Comparison of ENCODE assay signal across 13 cellular contexts in the genomic region with DNA sequence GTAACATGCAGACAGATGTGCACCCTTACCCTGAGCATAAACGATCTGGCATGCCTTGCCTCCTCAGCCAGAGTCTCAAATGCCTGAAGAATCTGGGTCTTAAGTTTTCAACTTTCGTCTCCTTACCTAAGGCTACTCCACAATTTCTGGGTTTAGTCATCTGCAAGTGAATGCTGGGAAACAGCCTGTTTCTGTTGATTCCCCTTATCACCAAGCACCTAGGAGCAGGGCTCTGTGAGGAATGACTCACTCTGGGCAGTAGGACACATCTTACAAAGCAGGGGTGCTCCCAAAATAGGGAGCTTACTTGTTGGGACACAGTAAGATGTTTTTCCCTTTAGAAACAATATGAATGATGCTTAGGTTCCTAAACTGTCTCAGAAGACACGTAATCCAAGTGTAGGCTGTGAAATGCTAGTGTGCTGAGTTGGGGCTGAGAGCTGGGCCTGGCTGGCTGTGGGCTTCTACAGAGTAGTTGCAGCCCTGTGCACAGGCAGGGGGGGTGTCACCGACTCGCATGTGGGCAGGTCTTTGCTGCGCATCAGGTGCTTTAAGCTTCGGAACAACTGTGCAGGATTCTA. TPM values are rescaled to one million over a fixed set of nuclear protein-coding genes. Genes with fewer than 3 reads are reported as not detected.
DNase-seq lines count a peak whose midpoint lies in the region; ATAC-seq, FAIRE-seq and TF ChIP-seq lines count a peak whose summit lies in the region.
"Had no signal": no experiment of that assay in that cellular context is flagged by ENCODE, and none has a peak within 500 bp of the region (broad histone marks: within the 10 kb centered on the region; RNA-seq: fewer than 3 reads in every experiment).

No MANE protein-coding gene starts in this region.

- FAIRE-seq in H1 (lab: Jason Lieb, UNC): no peak

- H2BK12ac ChIP-seq in H1 (ENCODE audit: low read depth, low read length): no peak overlapping the region

- H3K36me3 ChIP-seq in OCI-LY3 (replicated peaks; ENCODE audit: low read depth, low read length) (no peaks in the 10 kb centered on the region), H1 (ENCODE audit: control insufficient read depth in 2 of 4, insufficient read depth in 4 of 4, low read length in 3 of 4) (no peaks in the 10 kb centered on the region), left lung (no peaks in the 10 kb centered on the region)
- H3K36me3 ChIP-seq: HAP-1, transverse colon had no signal

- H2AFZ ChIP-seq in OCI-LY3 (ENCODE audit: low read depth, low read length) (no peak overlapping the region), H1 (ENCODE audit: low read length) (no peak overlapping the region)

- H3K79me2 ChIP-seq in OCI-LY3 (ENCODE audit: low read length): no peaks in the 10 kb centered on the region; the same call in 1 of the 2 replicates
- H3K79me2 ChIP-seq in H1 (ENCODE audit: control insufficient read depth in 1 of 2, insufficient read depth in 2 of 2, low read length in 2 of 2): no peaks in the 10 kb centered on the region

- TF ChIP-seq CTCF in AG04450 (IDR thresholded peaks at IDR 0.05; ENCODE audit: low read depth, low read length) (no peak), OCI-LY3 (IDR thresholded peaks at IDR 0.05; ENCODE audit: low read depth, low read length) (no peak), H1 (IDR thresholded peaks at IDR 0.05; ENCODE audit: control extremely low read depth in 1 of 3, insufficient read depth in 1 of 3, low read depth in 1 of 3, low read length in 3 of 3) (no peak), left lung (IDR thresholded peaks at IDR 0.05) (no peak)

- no peak overlapping the region for H4K5ac ChIP-seq in H1 (ENCODE audit: insufficient read length, low read depth, low read length)

- ATAC-seq in left lung: peak; percentile 63
- no peak for ATAC-seq in HG02610 (IDR thresholded peaks at IDR 0.05; ENCODE audit: unreplicated experiment)

- H2BK120ac ChIP-seq in H1 (replicated peaks; ENCODE audit: low read depth, low read length): no peak overlapping the region

- H3K4ac ChIP-seq in H1 (replicated peaks; ENCODE audit: insufficient read length, low read depth, low read length): no peak overlapping the region

- H3K9me3 ChIP-seq in AG04450 (ENCODE audit: control insufficient read depth, insufficient read depth, low read length) (no peaks in the 10 kb centered on the region), OCI-LY3 (ENCODE audit: insufficient read depth, low read length) (no peaks in the 10 kb centered on the region), H1 (ENCODE audit: insufficient read depth in 2 of 2, low read depth in 1 of 2, low read length in 1 of 2) (no peaks in the 10 kb centered on the region), left lung (no peaks in the 10 kb centered on the region)
- H3K9me3 ChIP-seq: HAP-1, transverse colon had no signal

- POLR2A ChIA-PET in AG04450 (lab: Yijun Ruan, JAX): interaction anchor here (1.4 kb wide), 1 partner anchor 21 kb away, joined by 10 read pairs; no protein-coding TSS in a partner anchor
- POLR2A ChIA-PET in H1 (lab: Charles Lee; ENCODE audit: partially characterized antibody): no interaction called here

- H3K14ac ChIP-seq in H1 (ENCODE audit: insufficient read length): no peak overlapping the region

- CTCF ChIA-PET in AG04450 (lab: Charles Lee) (interaction anchor here (0.6 to 4.2 kb wide), 14 partner anchors 8 to 480 kb away, joined by 3 to 19 read pairs (median 6); no protein-coding TSS in a partner anchor), H1 (lab: Charles Lee; ENCODE audit: partially characterized antibody) (interaction anchor here (0.8 to 5.6 kb wide), 44 partner anchors 8 to 488 kb away, joined by 3 to 45 read pairs (median 4); no protein-coding TSS in a partner anchor)

- 96% methylated on average over 7 of the region's 7 CpGs; no CpG with 5 or more reads in 1 of the 2 experiments for WGBS in H1 (ENCODE audit: extremely low coverage in 1 of 2, insufficient coverage in 1 of 2, insufficient read length in 1 of 2, insufficient replicate concordance in 2 of 2, low coverage in 1 of 2, low lambda C conversion rate in 2 of 2, missing lambda C conversion rate in 1 of 2), 2 experiments

- H4K8ac ChIP-seq in H1 (ENCODE audit: extremely low read depth, insufficient read depth, low read length): no peak overlapping the region

- no peak overlapping the region for H2AK5ac ChIP-seq in H1 (ENCODE audit: low read depth, low read length)

- peak overlapping the region; percentile 1; the same call in 1 of the 2 replicates for H2BK5ac ChIP-seq in H1 (ENCODE audit: low read depth, low read length)

- no peak overlapping the region for H4K91ac ChIP-seq in H1 (replicated peaks; ENCODE audit: insufficient read length, low read length)

- peaks cover 4% of the 10 kb centered on the region; the same call in 1 of the 2 replicates for H3K79me1 ChIP-seq in H1 (ENCODE audit: low read depth, low read length)

- intact Hi-C loops in left lung (cut with DNase I): no loop called here

- H3K27ac ChIP-seq in AG04450 (ENCODE audit: low read depth, low read length) (peak overlapping the region; percentile 98), OCI-LY3 (ENCODE audit: low read length) (no peak overlapping the region), H1 (ENCODE audit: low read depth, low read length) (no peak overlapping the region), left lung (peak overlapping the region in 1 of 2 donors; percentile 38)
- H3K27ac ChIP-seq: WERI-Rb-1 had no signal

- H3K56ac ChIP-seq in H1 (replicated peaks; ENCODE audit: insufficient read length, low read depth, low read length): no peak overlapping the region

- no peak for TF ChIP-seq RAD21 in H1 (IDR thresholded peaks at IDR 0.05 in 1 of 2, conservative IDR thresholded peaks at IDR 0.05 in 1 of 2; ENCODE audit: low read depth in 2 of 2, low read length in 2 of 2)

- H2BK20ac ChIP-seq in H1 (ENCODE audit: low read length): no peak overlapping the region

- DNase-seq in AG04450 (ENCODE audit: low read depth, low spot score) (no peak), H1 (ENCODE audit: low read depth in 1 of 2, low spot score in 2 of 2) (no peak), left lung (no peak), NCI-H187 (lab: John Stamatoyannopoulos, UW) (no peak), NCI-H2081 (lab: John Stamatoyannopoulos, UW) (no peak)
- no peak for DNase-seq in stimulated activated CD4-positive, alpha-beta T cell treated with anti-CD3 and anti-CD28 coated beads, Interleukin-2, amount 100 ng/mL, for 24 hours
- DNase-seq: AML-193, WERI-Rb-1 had no signal

- no peaks in the 10 kb centered on the region for H3K23me2 ChIP-seq in H1 (ENCODE audit: low read depth, low read length)

- no peaks in the 10 kb centered on the region for H3K27me3 ChIP-seq in AG04450 (ENCODE audit: control insufficient read depth, insufficient read depth, low read length)
- no peaks in the 10 kb centered on the region for H3K27me3 ChIP-seq in OCI-LY3 (ENCODE audit: low read depth, low read length)
- H3K27me3 ChIP-seq in H1 (replicated peaks in 1 of 4; ENCODE audit: control insufficient read depth in 3 of 4, extremely low read depth in 1 of 4, insufficient read depth in 3 of 4, low read length in 3 of 4): no peaks in the 10 kb centered on the region
- H3K27me3 ChIP-seq in left lung: no peaks in the 10 kb centered on the region
- H3K27me3 ChIP-seq: dorsolateral prefrontal cortex, transverse colon had no signal

- no peak for TF ChIP-seq POLR2A in H1 (IDR thresholded peaks at IDR 0.05; ENCODE audit: control extremely low read depth in 1 of 2, low read depth in 2 of 2, low read length in 2 of 2)

- no peak overlapping the region for H3K4me3 ChIP-seq in AG04450 (ENCODE audit: low read depth, low read length)
- H3K4me3 ChIP-seq in OCI-LY3 (ENCODE audit: low read length): no peak overlapping the region
- H3K4me3 ChIP-seq in H1 (ENCODE audit: extremely low read depth in 1 of 4, insufficient read depth in 2 of 4, low read depth in 3 of 4, low read length in 4 of 4): no peak overlapping the region
- H3K4me3 ChIP-seq in left lung: no peak overlapping the region
- H3K4me3 ChIP-seq: dorsolateral prefrontal cortex, HAP-1, transverse colon had no signal

- H4K20me1 ChIP-seq in OCI-LY3 (ENCODE audit: insufficient read depth, low read length) (peaks cover 22% of the 10 kb centered on the region), H1 (replicated peaks in 1 of 2; ENCODE audit: control insufficient read depth in 1 of 2, insufficient read depth in 2 of 2, low read length in 2 of 2) (peaks cover 1 to 7% of the 10 kb centered on the region in 2 experiments)

- H3K23ac ChIP-seq in H1 (ENCODE audit: insufficient read length): no peak overlapping the region

- H3K4me1 ChIP-seq in OCI-LY3 (ENCODE audit: low read length): peaks cover 58% of the 10 kb centered on the region
- peaks cover 4 to 19% (median 13%) of the 10 kb centered on the region in 4 experiments for H3K4me1 ChIP-seq in H1 (replicated peaks in 1 of 4; ENCODE audit: control insufficient read depth in 3 of 4, insufficient read depth in 4 of 4, low read length in 3 of 4)
- H3K4me1 ChIP-seq in left lung: peaks cover 6 to 44% of the 10 kb centered on the region in 2 donors
- H3K4me1 ChIP-seq: HAP-1 had no signal

- H3K4me2 ChIP-seq in OCI-LY3 (ENCODE audit: low read length) (peak overlapping the region; percentile 22; the same call in 1 of the 2 replicates), H1 (ENCODE audit: insufficient read depth in 1 of 2, low read depth in 2 of 2, low read length in 2 of 2) (no peak overlapping the region)

- H3K9ac ChIP-seq in OCI-LY3 (ENCODE audit: low read length) (no peak overlapping the region), H1 (replicated peaks in 1 of 4; ENCODE audit: extremely low read depth in 1 of 4, low read depth in 3 of 4, low read length in 3 of 4) (no peak overlapping the region)

- H2BK15ac ChIP-seq in H1 (ENCODE audit: low read length): no peak overlapping the region

- no peak for TF ChIP-seq EP300 in H1 (IDR thresholded peaks at IDR 0.05; ENCODE audit: borderline replicate concordance in 1 of 2, low read depth in 2 of 2, low read length in 2 of 2)

- H3K18ac ChIP-seq in H1 (ENCODE audit: extremely low read depth, low read length): no peak overlapping the region

TF ChIP-seq in H1, 55 proteins besides CTCF, POLR2A, EP300 and RAD21:
- TF ChIP-seq SRF (IDR thresholded peaks at IDR 0.05; ENCODE audit: low read depth, low read length) (no peak), EGR1 (IDR thresholded peaks at IDR 0.05; ENCODE audit: borderline replicate concordance, low read depth, low read length) (no peak)

RNA-seq across cellular contexts. Expression of a gene that starts 58.0 kb away (rescaled TPM):
- polyA plus RNA-seq in AG04450 (2011; rRNA removed) (117 and 179 TPM in 2 replicates), H1 (2011; rRNA removed) (26.2 and 30.2 TPM in 2 replicates)
- polyA minus RNA-seq in AG04450 (2011; rRNA and poly(A)+ RNA removed): 168 and 222 TPM in 2 replicates
- 43.3 and 44.4 TPM in 2 replicates for total RNA-seq in H1 (2021; fragmentation: NEBNext Ultra II Directional; extraction: Animal tissue kit (Norgen Biotek cat#: 25700))
- polyA plus RNA-seq in H1 (2011; cell fraction: cytosol; rRNA removed): 26.3 TPM
- polyA plus RNA-seq in H1 (2011; cell fraction: nucleus; rRNA removed): 35.5 TPM
- 39.8 to 45.4 TPM (median 43.0 TPM) in 4 replicates for polyA plus RNA-seq in H1 (2012, experiment 1 of 2)
- 49.1 TPM for polyA plus RNA-seq in H1 (2012, experiment 2 of 2)
- polyA plus RNA-seq in H1 (2013, experiment 1 of 2): 33.9 TPM
- polyA plus RNA-seq in H1 (2013, experiment 2 of 2): 37.1 TPM
- 17.4 and 18.9 TPM in 2 replicates for polyA minus RNA-seq in H1 (2011; rRNA and poly(A)+ RNA removed)
- polyA minus RNA-seq in H1 (2011; cell fraction: cytosol; rRNA and poly(A)+ RNA removed): 20.6 TPM
- polyA minus RNA-seq in H1 (2011; cell fraction: nucleus; rRNA and poly(A)+ RNA removed): 19.2 TPM
- 100 to 1,000 TPM; 111 to 124 TPM for total RNA-seq in left lung
